ENCODE assay signal across 32 cellular contexts in genomic region chr18:39191058-39191457, GRCh38.
"Had no signal": no experiment of that assay in that cellular context is flagged by ENCODE, and none has a peak within 500 bp of the region (broad histone marks: within the 10 kb centered on the region; RNA-seq: fewer than 3 reads in every experiment).

No MANE protein-coding gene starts in this region.

- H3K9me3 ChIP-seq: MG63 had no signal

- H3K27me3 ChIP-seq: MG63 had no signal

- DNase-seq: Kasumi-1, MG63, NCI-H1048, NCI-H1092, NCI-H1105, NCI-H1105 treated with DMSO at 0.1 percent for 48 hours, NCI-H1417, NCI-H1417 treated with DMSO at 0.1 percent for 48 hours, NCI-H1436, NCI-H1436 treated with DMSO at 0.1 percent for 48 hours, NCI-H146, NCI-H1694, NCI-H1694 treated with DMSO at 0.1 percent for 48 hours, NCI-H187, NCI-H187 treated with DMSO at 0.1 percent for 48 hours, NCI-H1930, NCI-H2029, NCI-H2029 treated with DMSO at 0.1 percent for 48 hours, NCI-H2081, NCI-H2081 treated with DMSO at 0.1 percent for 48 hours, NCI-H2107, NCI-H2171, NCI-H2171 treated with DMSO at 0.1 percent for 48 hours, NCI-H2227 treated with DMSO at 0.1 percent for 48 hours, NCI-H226, NCI-H345, NCI-H446, NCI-H446 treated with DMSO at 0.1 percent for 48 hours, NCI-H510A, NCI-H524, NCI-H524 treated with DMSO at 0.1 percent for 48 hours, NCI-H526 had no signal

- H3K4me3 ChIP-seq: MG63 had no signal

- H3K36me3 ChIP-seq: MG63 had no signal
